In the genomic region with DNA sequence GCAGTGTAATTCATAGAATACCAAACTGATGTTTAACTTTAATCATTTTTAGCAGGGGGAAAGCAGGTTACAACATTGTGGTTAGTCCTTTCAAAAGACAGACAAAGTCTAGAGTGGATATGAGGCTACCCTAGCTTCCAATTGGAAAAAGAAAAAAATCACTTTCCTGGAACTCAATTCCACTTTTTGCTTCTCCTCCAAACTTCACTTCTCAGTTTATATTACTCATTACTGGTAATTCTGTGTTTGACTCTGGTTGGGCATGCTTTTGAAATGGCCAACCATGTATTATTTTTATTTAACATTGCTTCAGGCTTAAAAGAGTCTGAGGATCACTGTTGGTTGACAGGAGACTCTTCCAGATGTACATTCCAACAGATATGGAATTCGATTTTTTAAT, we compare ENCODE assay signal across 13 cellular contexts.
DNase-seq lines count a peak whose midpoint lies in the region; ATAC-seq, FAIRE-seq and TF ChIP-seq lines count a peak whose summit lies in the region.
"Had no signal": no experiment of that assay in that cellular context is flagged by ENCODE, and none has a peak within 500 bp of the region (broad histone marks: within the 10 kb centered on the region; RNA-seq: fewer than 3 reads in every experiment).

No MANE protein-coding gene starts in this region.

- POLR2A ChIA-PET in naive thymus-derived CD8-positive, alpha-beta T cell (lab: Charles Lee) = no interaction called here

- DNase-seq in heart left ventricle (no peak), cardiac septum (ENCODE audit: low spot score) (no peak), astrocyte of the hippocampus (ENCODE audit: low read depth, low spot score) (peak; percentile 30), keratinocyte (ENCODE audit: low read depth, low spot score) (no peak)
- no peak for DNase-seq in activated CD4-positive, alpha-beta T cell treated with anti-CD3 and anti-CD28 coated beads for 4 hours
- DNase-seq in naive thymus-derived CD8-positive, alpha-beta T cell = no peak
- DNase-seq: GDM1; NCI-H1105; stimulated activated CD4-positive, alpha-beta T cell treated with anti-CD3 and anti-CD28 coated beads, Interleukin-1b, Interleukin-23, amount 100 ng/mL, for 48 hours had no signal

- ATAC-seq in heart left ventricle = peak in 3 of 4 donors; percentile 39 to 52 (median 48)
- ATAC-seq in GM21360 (IDR thresholded peaks at IDR 0.05; ENCODE audit: unreplicated experiment) = no peak
- no peak for ATAC-seq in naive thymus-derived CD8-positive, alpha-beta T cell

- H3K9me3 ChIP-seq in heart left ventricle = peaks cover 0 to 8% (median 0%) of the 10 kb centered on the region in 12 donors
- no peaks in the 10 kb centered on the region for H3K9me3 ChIP-seq in keratinocyte (ENCODE audit: control insufficient read depth, low read depth, low read length)

- TF ChIP-seq CTCF in heart left ventricle (IDR thresholded peaks at IDR 0.05) (no peak), keratinocyte (optimal IDR thresholded peaks at IDR 0.05 in 1 of 3, IDR thresholded peaks at IDR 0.05 in 1 of 3, conservative IDR thresholded peaks at IDR 0.05 in 1 of 3; ENCODE audit: extremely low read depth in 1 of 3, insufficient read depth in 2 of 3, low read length in 3 of 3) (no peak)

- no peaks in the 10 kb centered on the region for H3K79me2 ChIP-seq in keratinocyte (ENCODE audit: control insufficient read depth, insufficient read depth, low read length)

- H2AFZ ChIP-seq in keratinocyte (ENCODE audit: control insufficient read depth, low read length) = no peak overlapping the region

- H3K9me3 Mint-ChIP-seq in naive thymus-derived CD8-positive, alpha-beta T cell = peaks cover 0 to 7% (median 0%) of the 10 kb centered on the region in 9 donors

- no peaks in the 10 kb centered on the region for H3K27me3 Mint-ChIP-seq in naive thymus-derived CD8-positive, alpha-beta T cell
- H3K27me3 Mint-ChIP-seq: activated naive CD8-positive, alpha-beta T cell; stimulated activated naive CD8-positive, alpha-beta T cell treated with anti-CD3 and anti-CD28 coated beads, Interleukin-15, Interleukin-2, amounts not matched to agents 100 ng/mL and 50 ng/mL, for 24 hours had no signal

- H3K9ac ChIP-seq in keratinocyte (ENCODE audit: control insufficient read depth, extremely low read depth, insufficient read depth, low read length) = no peak overlapping the region

- dilution Hi-C loops in keratinocyte (cut with MboI; ENCODE audit: extremely low pct_ligation_motif_present, low sequenced_read_pairs) = no loop called here

- FAIRE-seq in keratinocyte (lab: Jason Lieb, UNC) = peak; percentile 20

- peaks cover 0 to 6% (median 0%) of the 10 kb centered on the region in 3 donors for H3K36me3 Mint-ChIP-seq in naive thymus-derived CD8-positive, alpha-beta T cell

- H3K36me3 ChIP-seq in heart left ventricle = no peaks in the 10 kb centered on the region
- H3K36me3 ChIP-seq in keratinocyte (ENCODE audit: control insufficient read depth in 2 of 2, extremely low read depth in 1 of 2, insufficient read depth in 2 of 2, low read length in 2 of 2) = no peaks in the 10 kb centered on the region
- H3K36me3 ChIP-seq in urinary bladder (ENCODE audit: insufficient read depth) = no peaks in the 10 kb centered on the region

- no peaks in the 10 kb centered on the region for H3K9me1 ChIP-seq in keratinocyte (ENCODE audit: control insufficient read depth, extremely low read depth, insufficient read depth, low read length)

- H3K27me3 ChIP-seq in heart left ventricle (no peaks in the 10 kb centered on the region), keratinocyte (ENCODE audit: control insufficient read depth, extremely low read depth, insufficient read depth, low read length) (no peaks in the 10 kb centered on the region)

- H3K4me1 ChIP-seq in heart left ventricle = peaks cover 0 to 19% (median 0%) of the 10 kb centered on the region in 12 donors
- H3K4me1 ChIP-seq in keratinocyte (ENCODE audit: control insufficient read depth, extremely low read depth, insufficient read depth, low read length) = no peaks in the 10 kb centered on the region
- H3K4me1 ChIP-seq in urinary bladder (ENCODE audit: insufficient read depth) = no peaks in the 10 kb centered on the region

- intact Hi-C loops in heart left ventricle (cut with DNase I) (no loop called here), cardiac septum (cut with DNase I) (no loop called here)

- H3K4me1 Mint-ChIP-seq in naive thymus-derived CD8-positive, alpha-beta T cell = peaks cover 14 to 69% (median 40%) of the 10 kb centered on the region in 4 donors

- H3K27ac Mint-ChIP-seq in naive thymus-derived CD8-positive, alpha-beta T cell = peak overlapping the region in 2 of 10 donors; percentile 60 to 78
- H3K27ac Mint-ChIP-seq: activated naive CD8-positive, alpha-beta T cell; stimulated activated naive CD8-positive, alpha-beta T cell treated with anti-CD3 and anti-CD28 coated beads, Interleukin-15, Interleukin-2, amounts not matched to agents 100 ng/mL and 50 ng/mL, for 24 hours had no signal

- no peak overlapping the region for H3K4me3 Mint-ChIP-seq in naive thymus-derived CD8-positive, alpha-beta T cell
- H3K4me3 Mint-ChIP-seq: activated naive CD8-positive, alpha-beta T cell; stimulated activated naive CD8-positive, alpha-beta T cell treated with anti-CD3 and anti-CD28 coated beads, Interleukin-15, Interleukin-2, amounts not matched to agents 100 ng/mL and 50 ng/mL, for 24 hours had no signal

- no peak overlapping the region for H3K4me3 ChIP-seq in heart left ventricle
- no peak overlapping the region for H3K4me3 ChIP-seq in keratinocyte (ENCODE audit: control insufficient read depth in 2 of 3, extremely low read depth in 1 of 3, insufficient read depth in 2 of 3, low read depth in 1 of 3, low read length in 3 of 3)
- no peak overlapping the region for H3K4me3 ChIP-seq in urinary bladder (ENCODE audit: low read depth, low read length)

- H3K27ac ChIP-seq in heart left ventricle (peak overlapping the region in 6 of 12 donors; percentile 8 to 90 (median 32)), keratinocyte (ENCODE audit: control insufficient read depth, insufficient read depth, low read length) (no peak overlapping the region), urinary bladder (ENCODE audit: low read depth) (peak overlapping the region; percentile 50)

- no peak for TF ChIP-seq POLR2A in heart left ventricle (IDR thresholded peaks at IDR 0.05)

- no peaks in the 10 kb centered on the region for H4K20me1 ChIP-seq in keratinocyte (ENCODE audit: control insufficient read depth, extremely low read depth, insufficient read depth, low read length)

- no peak overlapping the region for H3K4me2 ChIP-seq in keratinocyte (ENCODE audit: control insufficient read depth, extremely low read depth, insufficient read depth, low read depth, low read length)

- WGBS in heart left ventricle, 4 donors = 29 to 39% (median 35%) methylated on average over 1 of the region's 1 CpG
- WGBS in urinary bladder = 27% methylated on average over 1 of the region's 1 CpG

Comparison
In these comparisons a context has a peak if more than half of its experiments do, and no peak if none do; other contexts are left out.
1. ATAC-seq: peak in heart left ventricle (3 of 4); none in GM21360 (single experiment) and naive thymus-derived CD8-positive, alpha-beta T cell (0 of 2).